ENCODE assay signal across 11 cellular contexts in genomic region chr16:12802048-12802447, GRCh38. TPM values are rescaled to one million over a fixed set of nuclear protein-coding genes. Genes with fewer than 3 reads are reported as not detected.
A peak's percentile ranks its signal among the peaks of the same experiment; 100 is the strongest.
DNase-seq lines count a peak whose midpoint lies in the region; ATAC-seq, FAIRE-seq and TF ChIP-seq lines count a peak whose summit lies in the region.
"Had no signal": no experiment of that assay in that cellular context is flagged by ENCODE, and none has a peak within 500 bp of the region (broad histone marks: within the 10 kb centered on the region; RNA-seq: fewer than 3 reads in every experiment).

No MANE protein-coding gene starts in this region.

- no peaks in the 10 kb centered on the region for H3K9me1 ChIP-seq in keratinocyte (ENCODE audit: control insufficient read depth, extremely low read depth, insufficient read depth, low read length)

- H3K9ac ChIP-seq in adipocyte (ENCODE audit: low read length) (peak overlapping the region; percentile 69), keratinocyte (ENCODE audit: control insufficient read depth, extremely low read depth, insufficient read depth, low read length) (no peak overlapping the region)

- no peak overlapping the region for H2AFZ ChIP-seq in keratinocyte (ENCODE audit: control insufficient read depth, low read length)

- intact Hi-C loops in tibial artery (cut with DNase I; ENCODE audit: low total_unique reads), result no loop called here

- no peak for ATAC-seq in activated T-cell treated with anti-CD3 and anti-CD28 coated beads, Interleukin-2, amount 50 U/mL, for 4 hours
- ATAC-seq in GM19023 (IDR thresholded peaks at IDR 0.05; ENCODE audit: unreplicated experiment), result no peak

- dilution Hi-C loops in keratinocyte (cut with MboI; ENCODE audit: extremely low pct_ligation_motif_present, low sequenced_read_pairs), result no loop called here

- H3K36me3 ChIP-seq in adipocyte (ENCODE audit: control insufficient read depth, insufficient read depth, low read length, severe bottlenecking) (no peaks in the 10 kb centered on the region), keratinocyte (ENCODE audit: control insufficient read depth in 2 of 2, extremely low read depth in 1 of 2, insufficient read depth in 2 of 2, low read length in 2 of 2) (no peaks in the 10 kb centered on the region), tibial artery (no peaks in the 10 kb centered on the region)
- H3K36me3 ChIP-seq: BE2C had no signal

- H3K4me2 ChIP-seq in keratinocyte (ENCODE audit: control insufficient read depth, extremely low read depth, insufficient read depth, low read depth, low read length), result peak overlapping the region; percentile 88

- H3K27ac ChIP-seq in keratinocyte (ENCODE audit: control insufficient read depth, insufficient read depth, low read length) (no peak overlapping the region), tibial artery (peak overlapping the region; percentile 45 to 59), substantia nigra (ENCODE audit: low read depth, low read length, poor library complexity, severe bottlenecking) (no peak overlapping the region)

- DNase-seq in activated T-cell treated with anti-CD3 and anti-CD28 coated beads, Interleukin-2, amount 50 U/mL, for 4 hours, result no peak
- DNase-seq in activated T-cell treated with anti-CD3 and anti-CD28 coated beads for 4 hours, result no peak
- no peak for DNase-seq in adipocyte (ENCODE audit: low read depth)
- no peak for DNase-seq in keratinocyte (ENCODE audit: low read depth, low spot score)
- DNase-seq in tibial artery, result no peak
- DNase-seq in stimulated activated CD4-positive, alpha-beta T cell treated with anti-CD3 and anti-CD28 coated beads, Interleukin-4, amount 100 ng/mL, for 1 hour, result no peak
- no peak for DNase-seq in substantia nigra (lab: John Stamatoyannopoulos, UW)
- DNase-seq: BE2C, NCI-H345 had no signal

- no peaks in the 10 kb centered on the region for H3K27me3 Mint-ChIP-seq in activated T-cell treated with anti-CD3 and anti-CD28 coated beads, Interleukin-2, amount 50 U/mL, for 4 hours (ENCODE audit: low read depth)

- H3K4me3 Mint-ChIP-seq in activated T-cell treated with anti-CD3 and anti-CD28 coated beads, Interleukin-2, amount 50 U/mL, for 4 hours, result peak overlapping the region; percentile 92

- H3K4me1 ChIP-seq in adipocyte (ENCODE audit: control insufficient read depth, insufficient read depth, low read length), result peaks cover 58% of the 10 kb centered on the region
- H3K4me1 ChIP-seq in keratinocyte (ENCODE audit: control insufficient read depth, extremely low read depth, insufficient read depth, low read length), result peaks cover 13% of the 10 kb centered on the region
- peaks cover 0 to 53% (median 22%) of the 10 kb centered on the region in 4 donors for H3K4me1 ChIP-seq in tibial artery
- H3K4me1 ChIP-seq: BE2C had no signal

- peaks cover 21% of the 10 kb centered on the region for H3K4me1 Mint-ChIP-seq in activated T-cell treated with anti-CD3 and anti-CD28 coated beads, Interleukin-2, amount 50 U/mL, for 4 hours (ENCODE audit: low read depth)

- H3K4me3 ChIP-seq in adipocyte (ENCODE audit: low read length) (peak overlapping the region; percentile 96), keratinocyte (ENCODE audit: control insufficient read depth in 2 of 3, extremely low read depth in 1 of 3, insufficient read depth in 2 of 3, low read depth in 1 of 3, low read length in 3 of 3) (no peak overlapping the region), tibial artery (peak overlapping the region in 1 of 2 donors; percentile 15)

- no peak for FAIRE-seq in keratinocyte (lab: Jason Lieb, UNC)

- H3K27me3 ChIP-seq in adipocyte (replicated peaks; ENCODE audit: control insufficient read depth, insufficient read depth, low read length) (no peaks in the 10 kb centered on the region), keratinocyte (ENCODE audit: control insufficient read depth, extremely low read depth, insufficient read depth, low read length) (no peaks in the 10 kb centered on the region), tibial artery (no peaks in the 10 kb centered on the region)
- H3K27me3 ChIP-seq: BE2C had no signal

- no peaks in the 10 kb centered on the region for H3K36me3 Mint-ChIP-seq in activated T-cell treated with anti-CD3 and anti-CD28 coated beads, Interleukin-2, amount 50 U/mL, for 4 hours (ENCODE audit: insufficient read depth)

- TF ChIP-seq CTCF in keratinocyte (optimal IDR thresholded peaks at IDR 0.05 in 1 of 3, IDR thresholded peaks at IDR 0.05 in 1 of 3, conservative IDR thresholded peaks at IDR 0.05 in 1 of 3; ENCODE audit: extremely low read depth in 1 of 3, insufficient read depth in 2 of 3, low read length in 3 of 3) (no peak), tibial artery (IDR thresholded peaks at IDR 0.05) (no peak)

- H3K9me3 ChIP-seq in adipocyte (ENCODE audit: control insufficient read depth, low read length) (no peaks in the 10 kb centered on the region), keratinocyte (ENCODE audit: control insufficient read depth, low read depth, low read length) (no peaks in the 10 kb centered on the region), tibial artery (no peaks in the 10 kb centered on the region)
- H3K9me3 ChIP-seq: BE2C had no signal

- H3K79me2 ChIP-seq in keratinocyte (ENCODE audit: control insufficient read depth, insufficient read depth, low read length), result peaks cover 14% of the 10 kb centered on the region

- H3K9me3 Mint-ChIP-seq in activated T-cell treated with anti-CD3 and anti-CD28 coated beads, Interleukin-2, amount 50 U/mL, for 4 hours, result no peaks in the 10 kb centered on the region

- no peaks in the 10 kb centered on the region for H4K20me1 ChIP-seq in keratinocyte (ENCODE audit: control insufficient read depth, extremely low read depth, insufficient read depth, low read length)

RNA-seq across cellular contexts. Expression of gene CPPED1, which starts 1.6 kb away (rescaled TPM):
- total RNA-seq in activated T-cell treated with anti-CD3 and anti-CD28 coated beads, Interleukin-2, amount 50 U/mL, for 4 hours, result 1 to 10 TPM; 5.8 to 8.6 (median 8.2) TPM
- polyA plus RNA-seq in keratinocyte, result 12.1 to 14.4 TPM (median 12.6 TPM) in 3 replicates
- polyA plus RNA-seq in keratinocyte (2011; ENCODE audit: low read depth), result 2.5 TPM
- 11.2 and 20.5 TPM in 2 replicates for polyA plus RNA-seq in keratinocyte (2011; cell fraction: cytosol; rRNA removed)
- polyA plus RNA-seq in keratinocyte (2011; cell fraction: nucleus; rRNA removed), result 12.2 and 13.1 TPM in 2 replicates
- polyA plus RNA-seq in keratinocyte (2012; ENCODE audit: low replicate concordance), result 4.4 and 10.7 TPM in 2 replicates
- polyA minus RNA-seq in keratinocyte, result 11.0 to 15.2 TPM (median 13.9 TPM) in 3 replicates
- 13.6 TPM for polyA minus RNA-seq in keratinocyte (2011; cell fraction: cytosol; rRNA and poly(A)+ RNA removed)
- polyA minus RNA-seq in keratinocyte (2011; cell fraction: nucleus; rRNA and poly(A)+ RNA removed), result 8.1 TPM in 2 replicates
- total RNA-seq: HT-29 had no signal

Comparison
In these comparisons a context has a peak if more than half of its experiments do, and no peak if none do; other contexts are left out.
1. H3K27ac ChIP-seq: peak in tibial artery (2 of 2); none in keratinocyte (single experiment) and substantia nigra (single experiment).